ENCODE assay signal across 3 cellular contexts in the genomic region with DNA sequence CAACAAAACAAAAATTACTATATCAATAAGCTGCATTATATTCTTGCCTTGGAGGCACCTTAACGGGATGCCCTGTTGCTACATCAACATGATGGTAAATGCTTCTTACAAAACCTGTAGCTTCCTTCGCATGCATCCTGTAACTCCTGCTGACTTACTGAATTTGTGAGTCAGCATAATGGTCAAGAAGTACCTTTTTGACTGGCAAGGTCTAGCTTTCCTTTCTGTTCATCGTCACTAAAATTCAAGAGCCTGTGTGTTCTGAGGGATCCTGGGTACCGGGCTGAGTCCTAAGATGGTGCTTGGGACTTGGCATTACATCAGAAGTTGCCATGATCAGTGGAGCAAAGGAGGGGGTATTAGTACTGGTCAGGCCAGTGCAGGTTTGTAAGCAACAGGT.
TF ChIP-seq lines count a peak whose summit lies in the region.

No MANE protein-coding gene starts in this region.

TF ChIP-seq in SK-N-SH, 30 proteins besides CTCF, POLR2A, EP300 and RAD21 (continues in another document):
- no peak for TF ChIP-seq FOXM1 (IDR thresholded peaks at IDR 0.05; ENCODE audit: low read depth)
- no peak for TF ChIP-seq MAX (IDR thresholded peaks at IDR 0.05; ENCODE audit: low read depth)
- no peak for TF ChIP-seq SIN3A (IDR thresholded peaks at IDR 0.05; ENCODE audit: borderline replicate concordance, low read depth, low read length)
- TF ChIP-seq EZH2phosphoT487 (IDR thresholded peaks at IDR 0.05; ENCODE audit: borderline replicate concordance, low read depth) = no peak
- TF ChIP-seq RFX5 (IDR thresholded peaks at IDR 0.05; ENCODE audit: low read length) = no peak
- no peak for TF ChIP-seq NFIC (IDR thresholded peaks at IDR 0.05; ENCODE audit: borderline replicate concordance)
- TF ChIP-seq MXI1 (IDR thresholded peaks at IDR 0.05; ENCODE audit: low read depth, low read length) = no peak
- TF ChIP-seq YY1 (IDR thresholded peaks at IDR 0.05; ENCODE audit: low read depth) = no peak
- no peak for TF ChIP-seq FOSL2 (IDR thresholded peaks at IDR 0.05; ENCODE audit: borderline replicate concordance, low read depth)
- no peak for TF ChIP-seq TAF1 (IDR thresholded peaks at IDR 0.05; ENCODE audit: borderline replicate concordance, low read depth, low read length)
- no peak for TF ChIP-seq FOXJ3 (CRISPR knock-in tag; IDR thresholded peaks at IDR 0.05)
- TF ChIP-seq RCOR1 (IDR thresholded peaks at IDR 0.05; ENCODE audit: low read length) = no peak
- TF ChIP-seq GABPA (IDR thresholded peaks at IDR 0.05; ENCODE audit: low read depth) = no peak
- no peak for TF ChIP-seq REST (IDR thresholded peaks at IDR 0.05; ENCODE audit: low read depth, low read length)
- no peak for TF ChIP-seq CHD2 (IDR thresholded peaks at IDR 0.05; ENCODE audit: low read length, partially characterized antibody)
- TF ChIP-seq USF2 (IDR thresholded peaks at IDR 0.05; ENCODE audit: borderline replicate concordance, low read depth, low read length) = no peak
- TF ChIP-seq ELF1 (IDR thresholded peaks at IDR 0.05) = no peak

TF ChIP-seq in SK-N-SH treated with all-trans-retinoic acid at 6 μM for 48 hours, 23 proteins besides CTCF, POLR2A, EP300 and RAD21:
- TF ChIP-seq, protein P1, sequence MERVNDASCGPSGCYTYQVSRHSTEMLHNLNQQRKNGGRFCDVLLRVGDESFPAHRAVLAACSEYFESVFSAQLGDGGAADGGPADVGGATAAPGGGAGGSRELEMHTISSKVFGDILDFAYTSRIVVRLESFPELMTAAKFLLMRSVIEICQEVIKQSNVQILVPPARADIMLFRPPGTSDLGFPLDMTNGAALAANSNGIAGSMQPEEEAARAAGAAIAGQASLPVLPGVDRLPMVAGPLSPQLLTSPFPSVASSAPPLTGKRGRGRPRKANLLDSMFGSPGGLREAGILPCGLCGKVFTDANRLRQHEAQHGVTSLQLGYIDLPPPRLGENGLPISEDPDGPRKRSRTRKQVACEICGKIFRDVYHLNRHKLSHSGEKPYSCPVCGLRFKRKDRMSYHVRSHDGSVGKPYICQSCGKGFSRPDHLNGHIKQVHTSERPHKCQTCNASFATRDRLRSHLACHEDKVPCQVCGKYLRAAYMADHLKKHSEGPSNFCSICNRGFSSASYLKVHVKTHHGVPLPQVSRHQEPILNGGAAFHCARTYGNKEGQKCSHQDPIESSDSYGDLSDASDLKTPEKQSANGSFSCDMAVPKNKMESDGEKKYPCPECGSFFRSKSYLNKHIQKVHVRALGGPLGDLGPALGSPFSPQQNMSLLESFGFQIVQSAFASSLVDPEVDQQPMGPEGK (CRISPR knock-in tag; IDR thresholded peaks at IDR 0.05; ENCODE audit: borderline replicate concordance) = no peak
- no peak for TF ChIP-seq ZNF565 (CRISPR knock-in tag; conservative IDR thresholded peaks at IDR 0.05; ENCODE audit: low read depth)
- no peak for TF ChIP-seq TCF4 (CRISPR knock-in tag; IDR thresholded peaks at IDR 0.05; ENCODE audit: borderline replicate concordance)
- TF ChIP-seq BACH2 (CRISPR knock-in tag; IDR thresholded peaks at IDR 0.05; ENCODE audit: borderline replicate concordance) = no peak
- no peak for TF ChIP-seq ZNF8 (CRISPR knock-in tag; IDR thresholded peaks at IDR 0.05)
- TF ChIP-seq SNAI2 (CRISPR knock-in tag; IDR thresholded peaks at IDR 0.05) = no peak
- TF ChIP-seq, protein P2, sequence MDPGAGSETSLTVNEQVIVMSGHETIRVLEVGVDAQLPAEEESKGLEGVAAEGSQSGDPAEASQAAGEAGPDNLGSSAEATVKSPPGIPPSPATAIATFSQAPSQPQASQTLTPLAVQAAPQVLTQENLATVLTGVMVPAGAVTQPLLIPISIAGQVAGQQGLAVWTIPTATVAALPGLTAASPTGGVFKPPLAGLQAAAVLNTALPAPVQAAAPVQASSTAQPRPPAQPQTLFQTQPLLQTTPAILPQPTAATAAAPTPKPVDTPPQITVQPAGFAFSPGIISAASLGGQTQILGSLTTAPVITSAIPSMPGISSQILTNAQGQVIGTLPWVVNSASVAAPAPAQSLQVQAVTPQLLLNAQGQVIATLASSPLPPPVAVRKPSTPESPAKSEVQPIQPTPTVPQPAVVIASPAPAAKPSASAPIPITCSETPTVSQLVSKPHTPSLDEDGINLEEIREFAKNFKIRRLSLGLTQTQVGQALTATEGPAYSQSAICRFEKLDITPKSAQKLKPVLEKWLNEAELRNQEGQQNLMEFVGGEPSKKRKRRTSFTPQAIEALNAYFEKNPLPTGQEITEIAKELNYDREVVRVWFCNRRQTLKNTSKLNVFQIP (CRISPR knock-in tag; IDR thresholded peaks at IDR 0.05; ENCODE audit: borderline replicate concordance, low read depth) = no peak
- TF ChIP-seq RARB (CRISPR knock-in tag; IDR thresholded peaks at IDR 0.05) = no peak
- TF ChIP-seq ZC3H10 (CRISPR knock-in tag; IDR thresholded peaks at IDR 0.05) = no peak
- TF ChIP-seq ARNTL (CRISPR knock-in tag; IDR thresholded peaks at IDR 0.05; ENCODE audit: borderline replicate concordance, low read depth) = no peak
- TF ChIP-seq, protein P3, sequence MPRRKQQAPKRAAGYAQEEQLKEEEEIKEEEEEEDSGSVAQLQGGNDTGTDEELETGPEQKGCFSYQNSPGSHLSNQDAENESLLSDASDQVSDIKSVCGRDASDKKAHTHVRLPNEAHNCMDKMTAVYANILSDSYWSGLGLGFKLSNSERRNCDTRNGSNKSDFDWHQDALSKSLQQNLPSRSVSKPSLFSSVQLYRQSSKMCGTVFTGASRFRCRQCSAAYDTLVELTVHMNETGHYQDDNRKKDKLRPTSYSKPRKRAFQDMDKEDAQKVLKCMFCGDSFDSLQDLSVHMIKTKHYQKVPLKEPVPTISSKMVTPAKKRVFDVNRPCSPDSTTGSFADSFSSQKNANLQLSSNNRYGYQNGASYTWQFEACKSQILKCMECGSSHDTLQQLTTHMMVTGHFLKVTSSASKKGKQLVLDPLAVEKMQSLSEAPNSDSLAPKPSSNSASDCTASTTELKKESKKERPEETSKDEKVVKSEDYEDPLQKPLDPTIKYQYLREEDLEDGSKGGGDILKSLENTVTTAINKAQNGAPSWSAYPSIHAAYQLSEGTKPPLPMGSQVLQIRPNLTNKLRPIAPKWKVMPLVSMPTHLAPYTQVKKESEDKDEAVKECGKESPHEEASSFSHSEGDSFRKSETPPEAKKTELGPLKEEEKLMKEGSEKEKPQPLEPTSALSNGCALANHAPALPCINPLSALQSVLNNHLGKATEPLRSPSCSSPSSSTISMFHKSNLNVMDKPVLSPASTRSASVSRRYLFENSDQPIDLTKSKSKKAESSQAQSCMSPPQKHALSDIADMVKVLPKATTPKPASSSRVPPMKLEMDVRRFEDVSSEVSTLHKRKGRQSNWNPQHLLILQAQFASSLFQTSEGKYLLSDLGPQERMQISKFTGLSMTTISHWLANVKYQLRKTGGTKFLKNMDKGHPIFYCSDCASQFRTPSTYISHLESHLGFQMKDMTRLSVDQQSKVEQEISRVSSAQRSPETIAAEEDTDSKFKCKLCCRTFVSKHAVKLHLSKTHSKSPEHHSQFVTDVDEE (CRISPR knock-in tag; IDR thresholded peaks at IDR 0.05) = no peak
- no peak for TF ChIP-seq CREB5 (CRISPR knock-in tag; IDR thresholded peaks at IDR 0.05; ENCODE audit: low read depth)
- no peak for TF ChIP-seq ZFP30 (CRISPR knock-in tag; IDR thresholded peaks at IDR 0.05)
- no peak for TF ChIP-seq ISL1 (CRISPR knock-in tag; IDR thresholded peaks at IDR 0.05)
- no peak for TF ChIP-seq OSR1 (CRISPR knock-in tag; IDR thresholded peaks at IDR 0.05)
- TF ChIP-seq ZNF70 (CRISPR knock-in tag; IDR thresholded peaks at IDR 0.05) = no peak
- TF ChIP-seq ZFP3 (CRISPR knock-in tag; IDR thresholded peaks at IDR 0.05) = no peak
- no peak for TF ChIP-seq ESRRG (CRISPR knock-in tag; IDR thresholded peaks at IDR 0.05)
- no peak for TF ChIP-seq GLIS3 (CRISPR knock-in tag; IDR thresholded peaks at IDR 0.05)
- TF ChIP-seq PPARA (CRISPR knock-in tag; IDR thresholded peaks at IDR 0.05; ENCODE audit: borderline replicate concordance) = no peak

TF ChIP-seq in GM12878, 131 proteins besides CTCF, POLR2A, EP300 and RAD21:
- TF ChIP-seq POLR2AphosphoS5 (IDR thresholded peaks at IDR 0.05; ENCODE audit: low read length) (peak; percentile 15; the same call in 1 of the 2 replicates), CEBPZ (IDR thresholded peaks at IDR 0.05; ENCODE audit: low read depth, low read length) (no peak)
